In genomic region chr10:74476162-74476706, GRCh38 we compare ENCODE assay signal across 3 cellular contexts.
TF ChIP-seq lines count a peak whose summit lies in the region.

No MANE protein-coding gene starts in this region.

TF ChIP-seq in IMR-90, 13 proteins besides CTCF, POLR2A, EP300 and RAD21:
- TF ChIP-seq NFE2L2 (IDR thresholded peaks at IDR 0.05; ENCODE audit: low read depth, low read length) = peak; percentile 66

TF ChIP-seq in K562, 482 proteins besides CTCF, POLR2A, EP300 and RAD21:
- 0 out of 2 replicates have a peak, but pooled peaks have one; percentile 27 for TF ChIP-seq GATAD2A (IDR thresholded peaks at IDR 0.05)
- peak; percentile 96 for TF ChIP-seq C11orf30 (IDR thresholded peaks at IDR 0.05; ENCODE audit: low read depth)
- peak; percentile 56 to 65; a peak in 3 of 4 replicates for TF ChIP-seq TRIM24 (IDR thresholded peaks at IDR 0.05)
- 0 out of 2 replicates have a peak, but pooled peaks have one; percentile 17 for TF ChIP-seq TRIM28 (IDR thresholded peaks at IDR 0.05)
- TF ChIP-seq HDAC1 (IDR thresholded peaks at IDR 0.05) = 0 out of 4 replicates have a peak, but pooled peaks of 1 of the 2 experiments have one; percentile 20
- TF ChIP-seq DPF2 (IDR thresholded peaks at IDR 0.05) = peak; percentile 68
- peak; percentile 93 for TF ChIP-seq NFE2 (IDR thresholded peaks at IDR 0.05; ENCODE audit: low read depth)
- peak; percentile 77 for TF ChIP-seq MAFK (IDR thresholded peaks at IDR 0.05; ENCODE audit: low read length)
- 0 out of 2 replicates have a peak, but pooled peaks have one; percentile 31 for TF ChIP-seq SMARCE1 (IDR thresholded peaks at IDR 0.05)
- peak; percentile 71 for TF ChIP-seq SMARCA4 (IDR thresholded peaks at IDR 0.05)
- TF ChIP-seq MLLT1 (IDR thresholded peaks at IDR 0.05) = 0 out of 4 replicates have a peak, but pooled peaks of 1 of the 2 experiments have one; percentile 67
- TF ChIP-seq HNRNPLL (IDR thresholded peaks at IDR 0.05; ENCODE audit: low read depth, low read length, poor library complexity, severe bottlenecking) = peak; percentile 57
- TF ChIP-seq MAFG (tag; conservative IDR thresholded peaks at IDR 0.05) = peak; percentile 97
- peak; percentile 90 for TF ChIP-seq NFE2L1 (tag; IDR thresholded peaks at IDR 0.05; ENCODE audit: borderline replicate concordance, low read depth)
- TF ChIP-seq CC2D1A (IDR thresholded peaks at IDR 0.05) = peak; percentile 39; the same call in 1 of the 2 replicates
- peak; percentile 63 for TF ChIP-seq ARID1B (IDR thresholded peaks at IDR 0.05)
- TF ChIP-seq ZNF316 (IDR thresholded peaks at IDR 0.05) = peak; percentile 98
- peak; percentile 84 for TF ChIP-seq MAFF (IDR thresholded peaks at IDR 0.05; ENCODE audit: low read length)
- TF ChIP-seq ZNF384 (IDR thresholded peaks at IDR 0.05; ENCODE audit: low read depth, low read length) = peak; percentile 86

TF ChIP-seq in HepG2, 621 proteins besides CTCF, POLR2A, EP300 and RAD21:
- peak; percentile 57 for TF ChIP-seq NFE2L2 (IDR thresholded peaks at IDR 0.05; ENCODE audit: low read length)
- 0 out of 4 replicates have a peak, but pooled peaks of 1 of the 2 experiments have one; percentile 14 for TF ChIP-seq MAFK (conservative IDR thresholded peaks at IDR 0.05 in 1 of 2, IDR thresholded peaks at IDR 0.05 in 1 of 2; ENCODE audit: low read length in 2 of 2)
